Comparison of ENCODE assay signal across 18 cellular contexts in the genomic region with DNA sequence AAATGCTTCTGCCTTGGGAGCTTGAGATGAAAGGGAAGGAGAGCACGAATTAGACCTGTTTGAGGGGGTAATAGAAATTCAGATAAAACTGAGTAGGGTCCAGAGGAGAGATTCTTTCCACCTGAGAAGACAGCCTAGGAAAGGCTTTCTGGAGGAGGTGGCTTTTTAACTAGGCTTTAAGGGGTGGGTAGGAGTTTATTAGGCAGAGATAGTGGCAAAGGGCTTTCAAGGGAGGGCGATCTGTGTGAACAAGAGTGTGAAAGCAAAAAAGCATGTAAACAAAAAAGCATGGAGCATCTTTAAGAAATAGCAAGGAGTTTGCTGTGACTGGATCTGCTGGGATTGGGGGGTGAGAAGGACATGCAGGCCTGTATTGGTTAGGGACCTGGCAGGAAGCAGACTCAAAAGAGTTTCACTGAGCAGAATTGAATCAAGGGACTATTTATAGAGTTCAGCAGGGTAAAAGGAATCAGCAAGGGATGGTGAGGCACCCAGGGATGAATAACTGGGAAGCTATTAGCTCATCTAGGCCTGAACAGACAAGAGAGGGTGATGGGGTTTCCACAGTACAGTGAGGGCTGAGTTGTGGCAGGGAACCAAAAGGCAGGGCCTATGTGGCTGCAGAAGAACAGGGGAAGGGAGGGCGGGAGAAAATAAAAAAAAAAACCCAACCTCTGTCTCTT. TPM values are rescaled to one million over a fixed set of nuclear protein-coding genes. Genes with fewer than 3 reads are reported as not detected.
DNase-seq lines count a peak whose midpoint lies in the region; ATAC-seq and TF ChIP-seq lines count a peak whose summit lies in the region.
"Had no signal": no experiment of that assay in that cellular context is flagged by ENCODE, and none has a peak within 500 bp of the region (broad histone marks: within the 10 kb centered on the region; RNA-seq: fewer than 3 reads in every experiment).

No MANE protein-coding gene starts in this region.

- WGBS in mammary epithelial cell (ENCODE audit: low coverage, missing lambda C conversion rate) = 83% methylated on average over 2 of the region's 3 CpGs

- DNase-seq in mammary epithelial cell = peak; percentile 88
- DNase-seq in MCF 10A (ENCODE audit: unreplicated experiment) = no peak
- peak; percentile 66 for DNase-seq in astrocyte of the spinal cord (ENCODE audit: low read depth, low spot score)
- DNase-seq in iris pigment epithelial cell (ENCODE audit: low read depth) = peak; percentile 83
- peak; percentile 87 for DNase-seq in stromal cell of bone marrow (ENCODE audit: low read depth)
- DNase-seq in foreskin melanocyte = no peak
- no peak for DNase-seq in T-cell
- DNase-seq in NCI-H82 treated with DMSO at 0.1 percent for 48 hours (lab: John Stamatoyannopoulos, UW; ENCODE audit: unreplicated experiment) = no peak
- DNase-seq: activated naive CD8-positive, alpha-beta T cell treated with anti-CD3 and anti-CD28 coated beads, Interleukin-2, amount 10 ng/mL, durations not matched to agents 7 days and 5 days; DMS153; islet precursor cell; naive B cell; NCI-H2107 had no signal

- no peaks in the 10 kb centered on the region for H3K9me3 Mint-ChIP-seq in MCF 10A (ENCODE audit: unreplicated experiment)
- no peaks in the 10 kb centered on the region for H3K9me3 Mint-ChIP-seq in T-cell

- H3K27ac ChIP-seq in mammary epithelial cell (ENCODE audit: insufficient read depth, low read depth, low read length) = no peak overlapping the region
- H3K27ac ChIP-seq: 22Rv1, coronary artery, KMS-11, skin epidermis, thoracic aorta had no signal

- H3K27me3 ChIP-seq in mammary epithelial cell (ENCODE audit: insufficient read depth, low read length) = no peaks in the 10 kb centered on the region

- H3K79me2 ChIP-seq in mammary epithelial cell (ENCODE audit: insufficient read depth, low read length) = no peaks in the 10 kb centered on the region

- H3K36me3 Mint-ChIP-seq in MCF 10A (ENCODE audit: insufficient read depth, unreplicated experiment) (no peaks in the 10 kb centered on the region), T-cell (no peaks in the 10 kb centered on the region)
- H3K36me3 Mint-ChIP-seq: activated naive CD8-positive, alpha-beta T cell treated with anti-CD3 and anti-CD28 coated beads, Interleukin-2, amount 10 ng/mL, durations not matched to agents 7 days and 5 days; naive B cell had no signal

- CTCF ChIA-PET in mammary epithelial cell (lab: Charles Lee; ENCODE audit: low non-redundant PET) = no interaction called here
- CTCF ChIA-PET in MCF 10A (lab: Yijun Ruan, JAX) = no interaction called here
- CTCF ChIA-PET in T-cell (lab: Charles Lee) = no interaction called here

- no peak overlapping the region for H3K27ac Mint-ChIP-seq in MCF 10A (ENCODE audit: low read depth, unreplicated experiment)
- no peak overlapping the region for H3K27ac Mint-ChIP-seq in T-cell
- H3K27ac Mint-ChIP-seq: activated naive CD8-positive, alpha-beta T cell treated with anti-CD3 and anti-CD28 coated beads, Interleukin-2, amount 10 ng/mL, durations not matched to agents 7 days and 5 days; naive B cell had no signal

- no peak overlapping the region for H3K4me3 Mint-ChIP-seq in MCF 10A (ENCODE audit: unreplicated experiment)
- no peak overlapping the region for H3K4me3 Mint-ChIP-seq in T-cell
- H3K4me3 Mint-ChIP-seq: activated naive CD8-positive, alpha-beta T cell treated with anti-CD3 and anti-CD28 coated beads, Interleukin-2, amount 10 ng/mL, durations not matched to agents 7 days and 5 days; naive B cell had no signal

- no peak for TF ChIP-seq CTCF in mammary epithelial cell (conservative IDR thresholded peaks at IDR 0.05 in 1 of 2, IDR thresholded peaks at IDR 0.05 in 1 of 2; ENCODE audit: extremely low read depth in 1 of 2, insufficient read depth in 1 of 2, low read depth in 1 of 2, low read length in 2 of 2)
- no peak for TF ChIP-seq CTCF in MCF 10A (IDR thresholded peaks at IDR 0.05; ENCODE audit: unreplicated experiment)
- TF ChIP-seq CTCF in astrocyte of the spinal cord (IDR thresholded peaks at IDR 0.05; ENCODE audit: low read depth, low read length) = no peak

- no peak overlapping the region for H3K4me2 ChIP-seq in mammary epithelial cell (ENCODE audit: insufficient read depth, low read depth, low read length)
- H3K4me2 ChIP-seq: KMS-11 had no signal

- no peaks in the 10 kb centered on the region for H4K20me1 ChIP-seq in mammary epithelial cell (ENCODE audit: insufficient read depth, low read length)

- H3K27me3 Mint-ChIP-seq in MCF 10A (ENCODE audit: insufficient read depth, unreplicated experiment) (peaks cover 4% of the 10 kb centered on the region), T-cell (no peaks in the 10 kb centered on the region)

- POLR2A ChIA-PET in MCF 10A (lab: Yijun Ruan, JAX) (no interaction called here), T-cell (lab: Charles Lee) (no interaction called here)

- no peak for ATAC-seq in T-cell (replicated peaks in 1 of 4)

- BruUV-seq in mammary epithelial cell (replicated peaks; lab: Mats Ljungman, UMichigan) (no TSS peak), MCF 10A (replicated peaks; lab: Mats Ljungman, UMichigan) (no TSS peak)

- no peak overlapping the region for H3K9ac ChIP-seq in mammary epithelial cell (ENCODE audit: insufficient read depth, low read length)
- H3K9ac ChIP-seq: KMS-11 had no signal

- dilution Hi-C loops in mammary epithelial cell (cut with HindIII; ENCODE audit: low sequenced_read_pairs) = no loop called here

- intact Hi-C loops in mammary epithelial cell (cut with micrococcal nuclease) = loop anchor here (10.0 kb wide), 1 partner anchor 236 kb away; the partner anchor contains the start of gene AK3
- intact Hi-C loops in MCF 10A (cut with micrococcal nuclease) = no loop called here

- peaks cover 9% of the 10 kb centered on the region for H3K4me1 ChIP-seq in mammary epithelial cell (ENCODE audit: insufficient read depth, low read length)

- in situ Hi-C loops in mammary epithelial cell (cut with MboI; ENCODE audit: low sequenced_read_pairs in 2 of 2) (no loop called here), astrocyte of the spinal cord (cut with HindIII; ENCODE audit: low sequenced_read_pairs) (no loop called here)

- no peak overlapping the region for H2AFZ ChIP-seq in mammary epithelial cell (ENCODE audit: low read depth, low read length)

- H3K4me1 Mint-ChIP-seq in MCF 10A (ENCODE audit: insufficient read depth, unreplicated experiment) (peaks cover 14% of the 10 kb centered on the region), T-cell (no peaks in the 10 kb centered on the region)
- H3K4me1 Mint-ChIP-seq: activated naive CD8-positive, alpha-beta T cell treated with anti-CD3 and anti-CD28 coated beads, Interleukin-2, amount 10 ng/mL, durations not matched to agents 7 days and 5 days; naive B cell had no signal

- H3K4me3 ChIP-seq in mammary epithelial cell (replicated peaks in 1 of 3; ENCODE audit: insufficient read depth in 1 of 3, low read depth in 2 of 3, low read length in 3 of 3) (no peak overlapping the region), astrocyte of the spinal cord (ENCODE audit: low read depth, low read length) (no peak overlapping the region)
- H3K4me3 ChIP-seq: coronary artery, skin epidermis, thoracic aorta had no signal

- no peaks in the 10 kb centered on the region for H3K36me3 ChIP-seq in mammary epithelial cell (ENCODE audit: insufficient read depth, low read length)
- H3K36me3 ChIP-seq: thoracic aorta had no signal

- no peaks in the 10 kb centered on the region for H3K9me3 ChIP-seq in mammary epithelial cell (replicated peaks; ENCODE audit: insufficient read depth, low read length)
- H3K9me3 ChIP-seq: thoracic aorta had no signal

RNA-seq across cellular contexts. Expression of gene SLC1A1, which starts 18.8 kb away (rescaled TPM):
- total RNA-seq in mammary epithelial cell (1 to 10 TPM; 1.1 to 5.3 TPM), MCF 10A (2022) (0.16 TPM in 1 of 2 replicates, not detected in the other), T-cell (under 1 TPM in 3 of 5 donors, not detected in 2; 0.26 to 0.46 (median 0.38) TPM)
- polyA plus RNA-seq in mammary epithelial cell = 0.58 TPM
- not detected for polyA minus RNA-seq in mammary epithelial cell

Comparison
In these comparisons a context has a peak if more than half of its experiments do, and no peak if none do; other contexts are left out.
1. DNase-seq: peak in mammary epithelial cell (single experiment), astrocyte of the spinal cord (single experiment), iris pigment epithelial cell (single experiment) and stromal cell of bone marrow (single experiment); none in MCF 10A (single experiment), foreskin melanocyte (single experiment), T-cell (0 of 34) and NCI-H82 treated with DMSO at 0.1 percent for 48 hours (single experiment).